ENCODE assay signal across 8 cellular contexts in the genomic region with DNA sequence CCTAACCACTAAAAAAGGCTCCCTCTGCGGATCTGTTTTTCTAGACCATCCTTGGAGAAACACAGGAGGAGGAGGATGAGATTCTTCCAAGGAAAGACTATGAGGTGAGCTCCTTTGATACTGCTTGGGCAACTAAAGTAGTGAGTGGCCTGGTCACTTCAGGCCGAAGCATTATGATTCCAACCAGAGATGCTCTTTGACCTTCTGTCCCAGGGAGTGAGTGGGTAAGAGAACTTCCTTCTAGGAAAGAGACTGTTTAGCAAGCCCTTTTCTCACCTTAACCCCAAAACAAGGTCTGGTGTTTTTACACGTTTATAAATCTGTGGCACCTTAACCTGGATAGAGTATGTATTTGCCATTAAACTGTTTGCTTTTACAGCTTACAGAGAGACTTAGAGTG. TPM values are rescaled to one million over a fixed set of nuclear protein-coding genes. Genes with fewer than 3 reads are reported as not detected.
DNase-seq lines count a peak whose midpoint lies in the region; ATAC-seq, FAIRE-seq and TF ChIP-seq lines count a peak whose summit lies in the region.

No MANE protein-coding gene starts in this region.

- no peaks in the 10 kb centered on the region for H3K9me3 Mint-ChIP-seq in activated T-cell treated with anti-CD3 and anti-CD28 coated beads, Interleukin-2, amount 50 U/mL, for 72 hours

- peaks cover 11% of the 10 kb centered on the region for H3K4me1 ChIP-seq in GM12878 (ENCODE audit: control insufficient read depth, insufficient read depth, low read length)
- peaks cover 5 to 8% of the 10 kb centered on the region in 2 donors for H3K4me1 ChIP-seq in lung (ENCODE audit: control insufficient read depth in 2 of 2, insufficient read depth in 2 of 2, low read length in 2 of 2)
- H3K4me1 ChIP-seq in thyroid gland: peaks cover 42 to 44% of the 10 kb centered on the region in 2 donors

- H3K36me3 ChIP-seq in GM12878 (ENCODE audit: control insufficient read depth in 2 of 2, insufficient read depth in 2 of 2, low read length in 1 of 2): peaks cover under 1 to 15% of the 10 kb centered on the region in 2 experiments; a peak in 2 of 4 replicates
- peaks cover 8 to 10% of the 10 kb centered on the region in 2 donors for H3K36me3 ChIP-seq in lung (ENCODE audit: control insufficient read depth in 2 of 2, insufficient read depth in 2 of 2, low read length in 2 of 2)
- H3K36me3 ChIP-seq in thyroid gland: peaks cover 0 to 9% of the 10 kb centered on the region in 2 donors

- H3K27ac ChIP-seq in GM12878 (ENCODE audit: control insufficient read depth, insufficient read depth): peak overlapping the region; percentile 88
- peak overlapping the region; percentile 92 to 95 for H3K27ac ChIP-seq in lung (ENCODE audit: low read depth in 1 of 2, low read length in 1 of 2)
- peak overlapping the region; percentile 89 to 100 (median 99) for H3K27ac ChIP-seq in thyroid gland

- H3K27me3 Mint-ChIP-seq in activated T-cell treated with anti-CD3 and anti-CD28 coated beads, Interleukin-2, amount 50 U/mL, for 72 hours (ENCODE audit: low read depth): no peaks in the 10 kb centered on the region

- CTCF ChIA-PET in GM12878 (lab: Yijun Ruan, JAX): interaction anchor here (0.7 to 2.5 kb wide), 8 partner anchors 9 to 769 kb away, joined by 3 to 14 read pairs (median 5); a partner anchor contains a TSS

- peaks cover 42% of the 10 kb centered on the region for H3K79me2 ChIP-seq in GM12878 (ENCODE audit: control insufficient read depth, insufficient read depth, low read length)

- 30% methylated on average over 3 of the region's 3 CpGs for WGBS in GM12878 (ENCODE audit: insufficient coverage, insufficient replicate concordance, low lambda C conversion rate, missing lambda C conversion rate)
- WGBS in lung, 2 donors: 42 to 71% methylated on average over 3 of the region's 3 CpGs
- 42 to 58% methylated on average over 3 of the region's 3 CpGs for WGBS in thyroid gland, 2 donors

- BruUV-seq in GM12878 (replicated peaks; lab: Mats Ljungman, UMichigan): no TSS peak

- no peak for ATAC-seq in activated T-cell treated with anti-CD3 and anti-CD28 coated beads, Interleukin-2, amount 50 U/mL, for 72 hours (replicated peaks in 1 of 2)
- ATAC-seq in GM12878 (no peak), lung (ENCODE audit: insufficient read depth, low FRiP score) (no peak), HG02970 (IDR thresholded peaks at IDR 0.05; ENCODE audit: low FRiP score, unreplicated experiment) (no peak), HG03095 (IDR thresholded peaks at IDR 0.05; ENCODE audit: unreplicated experiment) (no peak)

- H3K9ac ChIP-seq in GM12878 (ENCODE audit: control insufficient read depth, insufficient read depth, low read length): peak overlapping the region; percentile 79

- in situ Hi-C loops in GM12878 (cut with MboI): no loop called here

- TF ChIP-seq EP300 in GM12878 (IDR thresholded peaks at IDR 0.05; ENCODE audit: borderline replicate concordance in 1 of 2, control insufficient read depth in 1 of 2, low read depth in 2 of 2, low read length in 2 of 2): no peak

- H3K36me3 Mint-ChIP-seq in activated T-cell treated with anti-CD3 and anti-CD28 coated beads, Interleukin-2, amount 50 U/mL, for 72 hours (ENCODE audit: insufficient read depth in 2 of 2): peaks cover 0 to 2% of the 10 kb centered on the region in 2 donors

- no peaks in the 10 kb centered on the region for H3K27me3 ChIP-seq in GM12878 (replicated peaks in 1 of 2; ENCODE audit: control insufficient read depth in 2 of 2, insufficient read depth in 2 of 2, low read length in 1 of 2)
- no peaks in the 10 kb centered on the region for H3K27me3 ChIP-seq in lung (ENCODE audit: control insufficient read depth, insufficient read depth)
- no peaks in the 10 kb centered on the region for H3K27me3 ChIP-seq in thyroid gland

- RAD21 ChIA-PET in GM12878 (lab: Charles Lee; ENCODE audit: unreplicated experiment): interaction anchor here (0.8 to 1.5 kb wide), 4 partner anchors 7 to 142 kb away, joined by 3 to 6 read pairs (median 3); no protein-coding TSS in a partner anchor

- H3K4me3 Mint-ChIP-seq in activated T-cell treated with anti-CD3 and anti-CD28 coated beads, Interleukin-2, amount 50 U/mL, for 72 hours: peak overlapping the region; percentile 96 to 98

- SMC1A ChIA-PET in GM12878 (lab: Charles Lee; ENCODE audit: uncharacterized antibody, unreplicated experiment): interaction anchor here (1.1 to 1.8 kb wide), 4 partner anchors 8 to 123 kb away, joined by 3 to 8 read pairs (median 6); no protein-coding TSS in a partner anchor

- FAIRE-seq in GM12878 (lab: Jason Lieb, UNC): no peak

- H2AFZ ChIP-seq in GM12878 (ENCODE audit: control insufficient read depth, low read depth, low read length): no peak overlapping the region

- intact Hi-C loops in GM12878 (cut with micrococcal nuclease; ENCODE audit: unreplicated experiment): no loop called here
- intact Hi-C loops in thyroid gland (cut with DNase I): loop anchor here (10.0 kb wide), 1 partner anchor 152 kb away; a partner anchor contains a TSS

- peak overlapping the region; percentile 79 for H3K4me3 ChIP-seq in GM12878
- H3K4me3 ChIP-seq in lung: peak overlapping the region; percentile 72
- H3K4me3 ChIP-seq in thyroid gland (replicated peaks in 1 of 3): peak overlapping the region in 2 of 3 donors; percentile 41 to 74

- H3K4me1 Mint-ChIP-seq in activated T-cell treated with anti-CD3 and anti-CD28 coated beads, Interleukin-2, amount 50 U/mL, for 72 hours (ENCODE audit: low read depth): peaks cover 66% of the 10 kb centered on the region

- no peaks in the 10 kb centered on the region for H4K20me1 ChIP-seq in GM12878 (ENCODE audit: control insufficient read depth, insufficient read depth)

- H3K9me3 ChIP-seq in GM12878 (replicated peaks; ENCODE audit: control insufficient read depth, insufficient read depth, low read length) (no peaks in the 10 kb centered on the region), lung (ENCODE audit: control insufficient read depth in 2 of 2, insufficient read depth in 1 of 2, low read length in 1 of 2) (no peaks in the 10 kb centered on the region), thyroid gland (no peaks in the 10 kb centered on the region)

- POLR2A ChIA-PET in GM12878 (lab: Charles Lee): interaction anchor here (0.6 to 2.5 kb wide), 12 partner anchors 8 to 534 kb away, joined by 3 to 28 read pairs (median 3); a partner anchor contains a TSS

- no peak for TF ChIP-seq POLR2A in GM12878 (IDR thresholded peaks at IDR 0.05; ENCODE audit: low read depth, low read length)
- TF ChIP-seq POLR2A in thyroid gland (IDR thresholded peaks at IDR 0.05): no peak

- no peak for DNase-seq in activated T-cell treated with anti-CD3 and anti-CD28 coated beads, Interleukin-2, amount 50 U/mL, for 72 hours
- no peak for DNase-seq in activated T-cell treated with anti-CD3 and anti-CD28 coated beads, Interleukin-2, amount 50 U/mL, for 1 hour
- DNase-seq in GM12878 (ENCODE audit: low read depth, low spot score) (no peak), lung (ENCODE audit: low spot score) (no peak), thyroid gland (no peak), KG1 (lab: John Stamatoyannopoulos, UW) (no peak)

- TF ChIP-seq CTCF in GM12878 (IDR thresholded peaks at IDR 0.05 in 2 of 3, conservative IDR thresholded peaks at IDR 0.05 in 1 of 3; ENCODE audit: control insufficient read depth in 2 of 3, extremely low read depth in 1 of 3, insufficient read depth in 1 of 3, low read depth in 3 of 3, low read length in 3 of 3): no peak
- TF ChIP-seq CTCF in lung (IDR thresholded peaks at IDR 0.05; ENCODE audit: control extremely low read depth, extremely low read depth): no peak
- TF ChIP-seq CTCF in thyroid gland (IDR thresholded peaks at IDR 0.05): no peak

- TF ChIP-seq RAD21 in GM12878 (IDR thresholded peaks at IDR 0.05; ENCODE audit: insufficient read depth, low read depth, low read length): no peak

- peak overlapping the region; percentile 98 for H3K4me2 ChIP-seq in GM12878 (ENCODE audit: control insufficient read depth, insufficient read depth)

- peak overlapping the region; percentile 22 for H3K27ac Mint-ChIP-seq in activated T-cell treated with anti-CD3 and anti-CD28 coated beads, Interleukin-2, amount 50 U/mL, for 72 hours

RNA-seq across cellular contexts. Expression of a gene that starts 1.1 kb away (rescaled TPM):
- 1 to 10 TPM; 8.2 to 9.3 TPM for total RNA-seq in activated T-cell treated with anti-CD3 and anti-CD28 coated beads, Interleukin-2, amount 50 U/mL, for 72 hours
- total RNA-seq in GM12878 (2013; cell fraction: nucleolus; rRNA removed): 71.1 and 80.4 TPM in 2 replicates
- 9.3 and 9.9 TPM in 2 replicates for total RNA-seq in GM12878 (2014; rRNA removed)
- 8.0 and 9.0 TPM in 2 replicates for total RNA-seq in GM12878 (2014; rRNA removed; fragmentation: Illumina TruSeq; extraction: Trizol)
- 18.3 and 20.8 TPM in 2 replicates for total RNA-seq in GM12878 (2021)
- 6.5 TPM for polyA plus RNA-seq in GM12878 (2011; ENCODE audit: low read depth)
- polyA plus RNA-seq in GM12878 (2011; rRNA removed): 10.0 and 12.0 TPM in 2 replicates
- 12.9 and 14.9 TPM in 2 replicates for polyA plus RNA-seq in GM12878 (2011; cell fraction: cytosol; rRNA removed)
- polyA plus RNA-seq in GM12878 (2011; cell fraction: nucleus; rRNA removed): 65.7 and 71.3 TPM in 2 replicates
- polyA plus RNA-seq in GM12878 (2012): 11.9 and 13.7 TPM in 2 replicates
- polyA plus RNA-seq in GM12878 (2014; fragmentation: Illumina TruSeq; extraction: Trizol): 16.5 TPM in 2 replicates
- polyA plus RNA-seq in GM12878 (2014; fragmentation: Nextera tagmentation; extraction: Ambion mirVana): 1 to 10 TPM; 2.2 to 2.4 TPM
- polyA plus RNA-seq in GM12878 (2014; rRNA removed): 19.7 and 20.9 TPM in 2 replicates
- polyA plus RNA-seq in GM12878 (2016; fragmentation: Nextera tagmentation; extraction: Ambion mirVana): 10 to 100 TPM in 1 of 2 experiments, 1 to 10 TPM in 1; 9.5 to 10.5 TPM
- 12.1 and 16.8 TPM in 2 replicates for polyA minus RNA-seq in GM12878 (2011; rRNA and poly(A)+ RNA removed)
- polyA minus RNA-seq in GM12878 (2011; cell fraction: cytosol; rRNA and poly(A)+ RNA removed): 3.3 and 4.0 TPM in 2 replicates
- polyA minus RNA-seq in GM12878 (2011; cell fraction: nucleus; rRNA and poly(A)+ RNA removed): 17.4 and 25.6 TPM in 2 replicates
- total RNA-seq in lung: 10 to 100 TPM; 16.7 to 35.7 TPM
- 10 to 100 TPM; 17.9 to 18.2 TPM for polyA plus RNA-seq in lung
- 10 to 100 TPM; 14.8 to 38.4 (median 16.9) TPM for total RNA-seq in thyroid gland

RNA-seq across cellular contexts. Expression of a gene that starts 1.3 kb away (rescaled TPM):
- total RNA-seq in activated T-cell treated with anti-CD3 and anti-CD28 coated beads, Interleukin-2, amount 50 U/mL, for 72 hours: 10 to 100 TPM; 16.0 to 18.7 TPM
- 64.5 and 71.1 TPM in 2 replicates for total RNA-seq in GM12878 (2013; cell fraction: nucleolus; rRNA removed)
- total RNA-seq in GM12878 (2014; rRNA removed) (16.1 and 16.8 TPM in 2 replicates), GM12878 (2014; rRNA removed; fragmentation: Illumina TruSeq; extraction: Trizol) (9.7 and 10.0 TPM in 2 replicates), GM12878 (2021) (15.8 and 16.6 TPM in 2 replicates), lung (10 to 100 TPM; 34.0 to 61.4 TPM), thyroid gland (10 to 100 TPM; 52.8 to 96.9 (median 65.6) TPM)
- polyA plus RNA-seq in GM12878 (2011; ENCODE audit: low read depth): 5.1 TPM
- polyA plus RNA-seq in GM12878 (2011; rRNA removed) (8.0 and 13.1 TPM in 2 replicates), GM12878 (2014; fragmentation: Illumina TruSeq; extraction: Trizol) (5.0 and 9.0 TPM in 2 replicates), GM12878 (2014; fragmentation: Nextera tagmentation; extraction: Ambion mirVana) (1 to 10 TPM; 1.0 to 1.2 TPM), GM12878 (2014; rRNA removed) (14.1 and 15.1 TPM in 2 replicates), GM12878 (2016; fragmentation: Nextera tagmentation; extraction: Ambion mirVana) (1 to 10 TPM; 8.1 to 9.2 TPM), lung (10 to 100 TPM; 20.6 to 26.1 TPM)
- polyA plus RNA-seq in GM12878 (2011; cell fraction: cytosol; rRNA removed): 11.3 and 14.2 TPM in 2 replicates
- 20.6 and 23.7 TPM in 2 replicates for polyA plus RNA-seq in GM12878 (2011; cell fraction: nucleus; rRNA removed)
- 10.9 and 11.0 TPM in 2 replicates for polyA plus RNA-seq in GM12878 (2012)
- polyA minus RNA-seq in GM12878 (2011; rRNA and poly(A)+ RNA removed): 27.2 and 43.1 TPM in 2 replicates
- 8.1 and 11.8 TPM in 2 replicates for polyA minus RNA-seq in GM12878 (2011; cell fraction: cytosol; rRNA and poly(A)+ RNA removed)
- 27.8 and 45.6 TPM in 2 replicates for polyA minus RNA-seq in GM12878 (2011; cell fraction: nucleus; rRNA and poly(A)+ RNA removed)

RNA-seq across cellular contexts. Expression of a gene that starts 40.5 kb away (rescaled TPM):
- total RNA-seq in activated T-cell treated with anti-CD3 and anti-CD28 coated beads, Interleukin-2, amount 50 U/mL, for 72 hours: not detected
- not detected in 2 replicates for total RNA-seq in GM12878 (2013; cell fraction: nucleolus; rRNA removed)
- not detected in 2 replicates for total RNA-seq in GM12878 (2014; rRNA removed)
- not detected in 2 replicates for total RNA-seq in GM12878 (2014; rRNA removed; fragmentation: Illumina TruSeq; extraction: Trizol)
- not detected in 2 replicates for total RNA-seq in GM12878 (2021)
- polyA plus RNA-seq in GM12878 (2011; ENCODE audit: low read depth): not detected
- polyA plus RNA-seq in GM12878 (2011; rRNA removed): not detected in 2 replicates
- not detected in 2 replicates for polyA plus RNA-seq in GM12878 (2011; cell fraction: cytosol; rRNA removed)
- not detected in 2 replicates for polyA plus RNA-seq in GM12878 (2011; cell fraction: nucleus; rRNA removed)
- polyA plus RNA-seq in GM12878 (2012): 0.29 and 0.50 TPM in 2 replicates
- polyA plus RNA-seq in GM12878 (2014; fragmentation: Illumina TruSeq; extraction: Trizol): not detected in 2 replicates
- not detected for polyA plus RNA-seq in GM12878 (2014; fragmentation: Nextera tagmentation; extraction: Ambion mirVana)
- not detected in 2 replicates for polyA plus RNA-seq in GM12878 (2014; rRNA removed)
- under 1 TPM; 0.31 to 0.39 TPM for polyA plus RNA-seq in GM12878 (2016; fragmentation: Nextera tagmentation; extraction: Ambion mirVana)
- not detected in 2 replicates for polyA minus RNA-seq in GM12878 (2011; rRNA and poly(A)+ RNA removed)
- not detected in 2 replicates for polyA minus RNA-seq in GM12878 (2011; cell fraction: cytosol; rRNA and poly(A)+ RNA removed)
- polyA minus RNA-seq in GM12878 (2011; cell fraction: nucleus; rRNA and poly(A)+ RNA removed): not detected in 2 replicates
- total RNA-seq in lung: 10 to 100 TPM in 1 of 2 donors, not detected in 1; 19.8 TPM
- polyA plus RNA-seq in lung: 1 to 10 TPM in 1 of 2 donors, under 1 TPM in 1; 0.81 to 6.7 TPM
- not detected for total RNA-seq in thyroid gland

RNA-seq across cellular contexts. Expression of a gene that starts 45.1 kb away (rescaled TPM):
- under 1 TPM in 1 of 2 donors, not detected in 1; 0.41 TPM for total RNA-seq in activated T-cell treated with anti-CD3 and anti-CD28 coated beads, Interleukin-2, amount 50 U/mL, for 72 hours
- not detected in 2 replicates for total RNA-seq in GM12878 (2013; cell fraction: nucleolus; rRNA removed)
- total RNA-seq in GM12878 (2014; rRNA removed): 0.17 TPM in 1 of 2 replicates, not detected in the other
- total RNA-seq in GM12878 (2014; rRNA removed; fragmentation: Illumina TruSeq; extraction: Trizol): not detected in 2 replicates
- 0.31 TPM in 1 of 2 replicates, not detected in the other for total RNA-seq in GM12878 (2021)
- polyA plus RNA-seq in GM12878 (2011; ENCODE audit: low read depth): not detected
- not detected in 2 replicates for polyA plus RNA-seq in GM12878 (2011; rRNA removed)
- not detected in 2 replicates for polyA plus RNA-seq in GM12878 (2011; cell fraction: cytosol; rRNA removed)
- not detected in 2 replicates for polyA plus RNA-seq in GM12878 (2011; cell fraction: nucleus; rRNA removed)
- polyA plus RNA-seq in GM12878 (2012): 0.10 and 1.7 TPM in 2 replicates
- polyA plus RNA-seq in GM12878 (2014; fragmentation: Illumina TruSeq; extraction: Trizol): not detected in 2 replicates
- polyA plus RNA-seq in GM12878 (2014; fragmentation: Nextera tagmentation; extraction: Ambion mirVana): not detected
- polyA plus RNA-seq in GM12878 (2014; rRNA removed): not detected in 2 replicates
- not detected for polyA plus RNA-seq in GM12878 (2016; fragmentation: Nextera tagmentation; extraction: Ambion mirVana)
- not detected in 2 replicates for polyA minus RNA-seq in GM12878 (2011; rRNA and poly(A)+ RNA removed)
- not detected in 2 replicates for polyA minus RNA-seq in GM12878 (2011; cell fraction: cytosol; rRNA and poly(A)+ RNA removed)
- not detected in 2 replicates for polyA minus RNA-seq in GM12878 (2011; cell fraction: nucleus; rRNA and poly(A)+ RNA removed)
- 1 to 10 TPM in 1 of 2 donors, under 1 TPM in 1; 0.91 to 7.2 TPM for total RNA-seq in lung
- 10 to 100 TPM; 11.0 to 11.3 TPM for polyA plus RNA-seq in lung
- total RNA-seq in thyroid gland: 1 to 10 TPM in 1 of 4 donors, under 1 TPM in 1, not detected in 2; 0.22 to 6.3 TPM

RNA-seq across cellular contexts. Expression of a gene that starts 51.7 kb away (rescaled TPM):
- not detected for total RNA-seq in activated T-cell treated with anti-CD3 and anti-CD28 coated beads, Interleukin-2, amount 50 U/mL, for 72 hours
- not detected in 2 replicates for total RNA-seq in GM12878 (2013; cell fraction: nucleolus; rRNA removed)
- not detected in 2 replicates for total RNA-seq in GM12878 (2014; rRNA removed)
- total RNA-seq in GM12878 (2014; rRNA removed; fragmentation: Illumina TruSeq; extraction: Trizol): not detected in 2 replicates
- total RNA-seq in GM12878 (2021): not detected in 2 replicates
- not detected for polyA plus RNA-seq in GM12878 (2011; ENCODE audit: low read depth)
- polyA plus RNA-seq in GM12878 (2011; rRNA removed): not detected in 2 replicates
- not detected in 2 replicates for polyA plus RNA-seq in GM12878 (2011; cell fraction: cytosol; rRNA removed)
- not detected in 2 replicates for polyA plus RNA-seq in GM12878 (2011; cell fraction: nucleus; rRNA removed)
- polyA plus RNA-seq in GM12878 (2012): 0.18 TPM in 1 of 2 replicates, not detected in the other
- not detected in 2 replicates for polyA plus RNA-seq in GM12878 (2014; fragmentation: Illumina TruSeq; extraction: Trizol)
- not detected for polyA plus RNA-seq in GM12878 (2014; fragmentation: Nextera tagmentation; extraction: Ambion mirVana)
- not detected in 2 replicates for polyA plus RNA-seq in GM12878 (2014; rRNA removed)
- polyA plus RNA-seq in GM12878 (2016; fragmentation: Nextera tagmentation; extraction: Ambion mirVana): not detected
- polyA minus RNA-seq in GM12878 (2011; rRNA and poly(A)+ RNA removed): not detected in 2 replicates
- not detected in 2 replicates for polyA minus RNA-seq in GM12878 (2011; cell fraction: cytosol; rRNA and poly(A)+ RNA removed)
- polyA minus RNA-seq in GM12878 (2011; cell fraction: nucleus; rRNA and poly(A)+ RNA removed): not detected in 2 replicates
- total RNA-seq in lung: 1 to 10 TPM in 1 of 2 donors, not detected in 1; 3.6 TPM
- 1 to 10 TPM in 1 of 2 donors, under 1 TPM in 1; 0.45 to 1.1 TPM for polyA plus RNA-seq in lung
- total RNA-seq in thyroid gland: not detected
